Comparison of ENCODE assay signal across 1 cellular context in genomic region chr17:47323382-47324223, GRCh38.
TF ChIP-seq lines count a peak whose summit lies in the region.

TSS of gene EFCAB13 (plus strand) at chr17:47323955. CDS start at chr17:47328354, 4,399 bp downstream.

TF ChIP-seq in HepG2, 621 proteins besides CTCF, POLR2A, EP300 and RAD21 (continued from another document):
- peak; percentile 99 for TF ChIP-seq NFKB2 (CRISPR knock-in tag; IDR thresholded peaks at IDR 0.05; ENCODE audit: borderline replicate concordance)
- TF ChIP-seq HNF1B (CRISPR knock-in tag; IDR thresholded peaks at IDR 0.05), result peak; percentile 76; the same call in 1 of the 2 replicates
- TF ChIP-seq ZSCAN5A (CRISPR knock-in tag; IDR thresholded peaks at IDR 0.05; ENCODE audit: borderline replicate concordance), result no peak; the same call in 1 of the 2 replicates
- TF ChIP-seq RARG (CRISPR knock-in tag; IDR thresholded peaks at IDR 0.05; ENCODE audit: low read depth), result peak; percentile 75; the same call in 1 of the 2 replicates
- peak; percentile 94 for TF ChIP-seq ZFY (CRISPR knock-in tag; IDR thresholded peaks at IDR 0.05)
- TF ChIP-seq RNF2 (conservative IDR thresholded peaks at IDR 0.05; ENCODE audit: low read depth), result peak; percentile 97
- TF ChIP-seq ZNF468 (CRISPR knock-in tag; IDR thresholded peaks at IDR 0.05), result 0 out of 2 replicates have a peak, but pooled peaks have one; percentile 91
- TF ChIP-seq NFE2L1 (CRISPR knock-in tag; IDR thresholded peaks at IDR 0.05; ENCODE audit: borderline replicate concordance), result no peak
- peak; percentile 99 for TF ChIP-seq ZNF407 (CRISPR knock-in tag; IDR thresholded peaks at IDR 0.05; ENCODE audit: not compliant biosample characterization)
- TF ChIP-seq TBL1XR1 (IDR thresholded peaks at IDR 0.05; ENCODE audit: borderline replicate concordance, low read length, partially characterized antibody), result no peak
- TF ChIP-seq HIVEP1 (CRISPR knock-in tag; IDR thresholded peaks at IDR 0.05), result peak; percentile 70
- TF ChIP-seq WIZ (CRISPR knock-in tag; IDR thresholded peaks at IDR 0.05), result peak; percentile 84; the same call in 1 of the 2 replicates
- peak; percentile 93 for TF ChIP-seq CENPT (CRISPR knock-in tag; IDR thresholded peaks at IDR 0.05; ENCODE audit: low read depth)
- peak; percentile 88; the same call in 1 of the 2 replicates for TF ChIP-seq ZNF691 (CRISPR knock-in tag; IDR thresholded peaks at IDR 0.05; ENCODE audit: borderline replicate concordance, low read depth)
- TF ChIP-seq PRDM10 (CRISPR knock-in tag; IDR thresholded peaks at IDR 0.05; ENCODE audit: low read depth), result no peak
- TF ChIP-seq ZBTB26 (CRISPR knock-in tag; IDR thresholded peaks at IDR 0.05; ENCODE audit: borderline replicate concordance), result peak; percentile 83
- TF ChIP-seq CSRNP2 (CRISPR knock-in tag; conservative IDR thresholded peaks at IDR 0.05; ENCODE audit: low read depth), result peak; percentile 73; the same call in 1 of the 2 replicates
- no peak for TF ChIP-seq ZMAT5 (CRISPR knock-in tag; IDR thresholded peaks at IDR 0.05; ENCODE audit: borderline replicate concordance, low read depth)
- peak; percentile 95 for TF ChIP-seq SMAD9 (CRISPR knock-in tag; IDR thresholded peaks at IDR 0.05)
- TF ChIP-seq SP1 (IDR thresholded peaks at IDR 0.05), result no peak
- TF ChIP-seq SP1 (CRISPR knock-in tag; IDR thresholded peaks at IDR 0.05), result peak; percentile 95
- TF ChIP-seq ZSCAN20 (CRISPR knock-in tag; IDR thresholded peaks at IDR 0.05; ENCODE audit: borderline replicate concordance), result 0 out of 2 replicates have a peak, but pooled peaks have one; percentile 56
- peak; percentile 87; the same call in 1 of the 2 replicates for TF ChIP-seq NFAT5 (CRISPR knock-in tag; IDR thresholded peaks at IDR 0.05)
